1 cellular context compared by ENCODE assay signal in genomic region chr14:60514378-60515243, GRCh38.
A peak's percentile ranks its signal among the peaks of the same experiment; 100 is the strongest.
TF ChIP-seq lines count a peak whose summit lies in the region.

No MANE protein-coding gene starts in this region.

TF ChIP-seq in A549, 52 proteins besides CTCF, POLR2A, EP300 and RAD21 (continued from another document):
- TF ChIP-seq BCL3 (IDR thresholded peaks at IDR 0.05) (no peak), MAX (IDR thresholded peaks at IDR 0.05) (0 out of 2 replicates have a peak, but pooled peaks have one; percentile 28), MYC (IDR thresholded peaks at IDR 0.05; ENCODE audit: borderline replicate concordance, low read length) (no peak), ELK1 (IDR thresholded peaks at IDR 0.05; ENCODE audit: low read depth, low read length) (no peak), NPAS2 (CRISPR knock-in tag; IDR thresholded peaks at IDR 0.05; ENCODE audit: borderline replicate concordance) (no peak), KDM1A (IDR thresholded peaks at IDR 0.05; ENCODE audit: low read depth) (no peak)
